8 cellular contexts compared by ENCODE assay signal in the genomic region with DNA sequence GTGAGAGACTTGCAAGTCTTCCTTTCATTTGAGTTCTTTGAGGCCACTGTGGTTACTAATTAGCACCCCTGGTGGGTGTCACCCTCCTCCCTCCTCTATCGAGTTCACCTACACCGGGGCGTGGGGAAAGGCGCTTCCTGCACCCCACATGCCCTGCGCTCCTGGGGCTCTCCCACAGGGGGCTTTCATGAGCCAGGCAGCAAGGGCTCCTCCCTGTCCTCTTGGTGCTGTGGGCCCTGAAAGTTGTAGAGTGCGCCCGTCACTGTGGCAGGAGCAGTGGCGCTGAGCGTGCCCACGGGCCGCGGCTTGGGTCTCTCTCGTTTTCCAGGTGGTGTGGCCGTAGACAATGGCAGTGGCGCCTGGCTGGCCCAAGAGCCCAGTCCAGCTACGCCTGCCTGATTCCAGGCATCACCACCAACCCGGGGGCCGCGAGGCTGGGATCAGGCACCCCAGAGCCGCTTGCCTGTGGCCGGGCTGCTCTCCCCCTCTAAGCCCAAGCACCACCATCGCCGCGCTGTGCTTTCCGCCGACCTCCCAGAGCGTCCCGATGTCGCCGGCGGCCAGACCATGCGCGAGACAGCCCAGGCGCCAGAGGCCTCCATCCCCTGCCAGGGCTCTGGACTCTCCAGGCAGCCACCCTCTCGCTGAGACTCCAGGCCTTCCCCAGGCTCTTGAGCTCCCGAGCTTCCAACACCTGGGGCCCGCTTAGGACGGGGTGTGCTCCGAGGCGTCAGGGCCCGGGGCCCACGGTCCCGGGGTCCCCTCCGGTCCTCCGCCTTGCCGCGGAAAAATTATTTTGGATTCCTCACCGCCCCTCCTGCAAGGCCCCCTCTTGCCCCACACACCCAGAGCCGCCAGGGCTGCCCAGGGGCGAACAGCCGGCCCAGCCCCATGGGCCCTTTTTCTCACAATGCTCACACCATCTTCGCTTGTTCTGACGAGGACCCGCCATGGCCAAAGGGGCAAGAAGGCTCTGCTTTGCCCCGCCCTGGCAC. TPM values are rescaled to one million over a fixed set of nuclear protein-coding genes. Genes with fewer than 3 reads are reported as not detected.
DNase-seq lines count a peak whose midpoint lies in the region; ATAC-seq and TF ChIP-seq lines count a peak whose summit lies in the region.
"Not testable (repeated sequence)": the region's sequence is repeated elsewhere in the genome, so short reads cannot be mapped to it uniquely, and the experiment has no call there.

No MANE protein-coding gene starts in this region.

- H3K9ac ChIP-seq in OCI-LY1 (ENCODE audit: low read length); endodermal cell (ENCODE audit: extremely low read depth, low read length, poor library complexity, severe bottlenecking): not testable (repeated sequence)

- H3K9me3 ChIP-seq in OCI-LY1 (ENCODE audit: low read length); mononuclear cell (ENCODE audit: low read depth, low read length): not testable (repeated sequence)
- peaks cover 21% of the 10 kb centered on the region for H3K9me3 ChIP-seq in endodermal cell (ENCODE audit: control insufficient read depth, low read length)

- H3K79me2 ChIP-seq in OCI-LY1 (ENCODE audit: insufficient read depth, low read length): not testable (repeated sequence)

- H3K4me3 ChIP-seq in OCI-LY1 (ENCODE audit: low read depth, low read length, poor library complexity, severe bottlenecking): peak overlapping the region; percentile 11
- H3K4me3 ChIP-seq in endodermal cell (ENCODE audit: low read length): not testable (repeated sequence)
- H3K4me3 ChIP-seq in mononuclear cell (ENCODE audit: low read length): peak overlapping the region; percentile 34

- H3K27ac ChIP-seq in OCI-LY1 (ENCODE audit: low read depth, low read length, poor library complexity, severe bottlenecking); endodermal cell (ENCODE audit: low read depth, low read length): not testable (repeated sequence)

- H3K9me3 Mint-ChIP-seq in activated T-cell treated with anti-CD3 and anti-CD28 coated beads, Interleukin-2, amount 50 U/mL, for 24 hours; stimulated activated naive CD8-positive, alpha-beta T cell treated with anti-CD3 and anti-CD28 coated beads, Interleukin-15, Interleukin-2, amounts not matched to agents 100 ng/mL and 50 ng/mL, for 24 hours: not testable (repeated sequence)
- peaks cover 38% of the 10 kb centered on the region for H3K9me3 Mint-ChIP-seq in endodermal cell

- not testable (repeated sequence) for H3K4me1 ChIP-seq in OCI-LY1 (ENCODE audit: insufficient read depth, low read length, severe bottlenecking); endodermal cell (ENCODE audit: control insufficient read depth, insufficient read depth, low read length); mononuclear cell (ENCODE audit: insufficient read depth, low read length)

- peak; percentile 100 for ATAC-seq in GM19463 (IDR thresholded peaks at IDR 0.05; ENCODE audit: unreplicated experiment)
- peak; percentile 99 for ATAC-seq in HG03025 (IDR thresholded peaks at IDR 0.05; ENCODE audit: low FRiP score, unreplicated experiment)

- not testable (repeated sequence) for H3F3A ChIP-seq in OCI-LY1 (ENCODE audit: insufficient read depth, low read length)

- not testable (repeated sequence) for H2AFZ ChIP-seq in OCI-LY1 (ENCODE audit: low read length)

- peak; percentile 29 for TF ChIP-seq CTCF in GM10266 (IDR thresholded peaks at IDR 0.05; ENCODE audit: control insufficient read depth, insufficient read depth, low read depth, missing control alignments)
- not testable (repeated sequence) for TF ChIP-seq CTCF in OCI-LY1 (IDR thresholded peaks at IDR 0.05; ENCODE audit: low read length); endodermal cell (conservative IDR thresholded peaks at IDR 0.05)

- H3K9me2 ChIP-seq in OCI-LY1 (ENCODE audit: low read depth, low read length): not testable (repeated sequence)

- WGBS in endodermal cell (ENCODE audit: insufficient coverage in 1 of 2, insufficient read length in 1 of 2), 2 experiments: 58 to 82% methylated on average over 3 to 54 of the region's 55 CpGs

- peak overlapping the region; percentile 21 for H3K4me3 Mint-ChIP-seq in activated T-cell treated with anti-CD3 and anti-CD28 coated beads, Interleukin-2, amount 50 U/mL, for 24 hours
- not testable (repeated sequence) for H3K4me3 Mint-ChIP-seq in endodermal cell
- H3K4me3 Mint-ChIP-seq in stimulated activated naive CD8-positive, alpha-beta T cell treated with anti-CD3 and anti-CD28 coated beads, Interleukin-15, Interleukin-2, amounts not matched to agents 100 ng/mL and 50 ng/mL, for 24 hours: peak overlapping the region; percentile 30

- H3K4me2 ChIP-seq in OCI-LY1 (ENCODE audit: low read length): peak overlapping the region; percentile 13; the same call in 1 of the 2 replicates

- H4K20me1 ChIP-seq in OCI-LY1 (ENCODE audit: insufficient read depth, low read length): not testable (repeated sequence)

- H3K27me3 Mint-ChIP-seq in activated T-cell treated with anti-CD3 and anti-CD28 coated beads, Interleukin-2, amount 50 U/mL, for 24 hours; stimulated activated naive CD8-positive, alpha-beta T cell treated with anti-CD3 and anti-CD28 coated beads, Interleukin-15, Interleukin-2, amounts not matched to agents 100 ng/mL and 50 ng/mL, for 24 hours: not testable (repeated sequence)
- peaks cover 14% of the 10 kb centered on the region for H3K27me3 Mint-ChIP-seq in endodermal cell (ENCODE audit: insufficient read depth)

- not testable (repeated sequence) for H3K36me3 Mint-ChIP-seq in activated T-cell treated with anti-CD3 and anti-CD28 coated beads, Interleukin-2, amount 50 U/mL, for 24 hours (ENCODE audit: low read depth); endodermal cell (ENCODE audit: low read depth); stimulated activated naive CD8-positive, alpha-beta T cell treated with anti-CD3 and anti-CD28 coated beads, Interleukin-15, Interleukin-2, amounts not matched to agents 100 ng/mL and 50 ng/mL, for 24 hours (ENCODE audit: low read depth)

- not testable (repeated sequence) for H3K27ac Mint-ChIP-seq in activated T-cell treated with anti-CD3 and anti-CD28 coated beads, Interleukin-2, amount 50 U/mL, for 24 hours; endodermal cell; stimulated activated naive CD8-positive, alpha-beta T cell treated with anti-CD3 and anti-CD28 coated beads, Interleukin-15, Interleukin-2, amounts not matched to agents 100 ng/mL and 50 ng/mL, for 24 hours

- not testable (repeated sequence) for H3K36me3 ChIP-seq in OCI-LY1 (ENCODE audit: insufficient read depth, low read length); endodermal cell (ENCODE audit: control insufficient read depth, insufficient read depth, low read length)

- H3K4me1 Mint-ChIP-seq in activated T-cell treated with anti-CD3 and anti-CD28 coated beads, Interleukin-2, amount 50 U/mL, for 24 hours (ENCODE audit: low read depth); endodermal cell; stimulated activated naive CD8-positive, alpha-beta T cell treated with anti-CD3 and anti-CD28 coated beads, Interleukin-15, Interleukin-2, amounts not matched to agents 100 ng/mL and 50 ng/mL, for 24 hours (ENCODE audit: low read depth): not testable (repeated sequence)

- not testable (repeated sequence) for H3K27me3 ChIP-seq in OCI-LY1 (ENCODE audit: insufficient read depth, low read length); mononuclear cell (ENCODE audit: insufficient read depth, low read length)
- H3K27me3 ChIP-seq in endodermal cell (ENCODE audit: control insufficient read depth, insufficient read depth, low read length, poor library complexity, severe bottlenecking): peaks cover 19% of the 10 kb centered on the region

- DNase-seq in GM10266 (ENCODE audit: extremely low spot score): peak; percentile 5
- peak; percentile 60 for DNase-seq in activated T-cell treated with anti-CD3 and anti-CD28 coated beads, Interleukin-2, amount 50 U/mL, for 24 hours
- DNase-seq in endodermal cell: peak; percentile 69

RNA-seq across cellular contexts. Expression of a gene that starts 46.0 kb away (rescaled TPM):
- 10 to 100 TPM; 11.5 to 15.4 TPM for total RNA-seq in endodermal cell
- 11.5 TPM for polyA plus RNA-seq in endodermal cell (2013, experiment 1 of 2)
- 10.0 TPM for polyA plus RNA-seq in endodermal cell (2013, experiment 2 of 2)
- 3.0 TPM for total RNA-seq in mononuclear cell

Comparison
In these comparisons a context has a peak if more than half of its experiments do, and no peak if none do; other contexts are left out.
1. DNase-seq: peak in every context shown above with its lines; median percentile 69 in endodermal cell; 60 in activated T-cell treated with anti-CD3 and anti-CD28 coated beads, Interleukin-2, amount 50 U/mL, for 24 hours; 5 in GM10266.